8 cellular contexts compared by ENCODE assay signal in the genomic region with DNA sequence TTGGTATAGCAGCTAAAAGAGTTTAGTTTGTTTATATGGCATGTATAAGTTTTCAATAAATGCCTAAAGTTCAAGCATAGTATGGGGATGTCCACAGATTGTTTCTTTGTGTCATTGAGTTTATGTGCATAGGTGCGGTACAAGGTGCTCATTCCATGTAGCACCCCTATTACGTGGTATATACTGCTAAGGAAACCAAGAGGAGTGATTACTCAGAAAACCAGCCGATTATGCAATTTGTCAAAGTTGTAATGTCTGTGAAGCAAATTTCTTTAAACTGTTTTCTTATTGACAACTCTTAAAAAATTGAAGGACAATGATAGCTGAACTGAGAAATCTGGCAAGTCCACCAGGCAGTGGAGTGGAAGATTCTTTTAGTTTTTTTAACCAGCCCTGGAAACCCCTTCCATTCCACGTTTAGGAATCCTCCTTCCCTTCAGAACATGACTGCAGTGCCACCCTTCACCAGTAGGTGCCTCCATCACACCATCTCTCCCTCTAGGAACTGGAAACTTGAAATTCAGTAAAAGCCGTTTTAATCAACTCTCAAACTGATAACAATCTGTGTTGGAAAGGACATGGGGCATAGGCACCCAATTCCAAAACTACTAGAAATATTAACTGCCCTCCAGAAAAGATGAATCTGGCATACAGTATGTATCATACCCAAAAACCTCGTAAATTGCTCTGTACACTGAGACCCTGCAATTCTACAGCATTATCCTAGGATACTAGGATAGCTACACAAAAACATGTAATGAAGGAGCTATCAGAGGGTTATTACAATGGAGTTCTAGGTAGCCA. TPM values are rescaled to one million over a fixed set of nuclear protein-coding genes. Genes with fewer than 3 reads are reported as not detected.
DNase-seq lines count a peak whose midpoint lies in the region; TF ChIP-seq lines count a peak whose summit lies in the region.

No MANE protein-coding gene starts in this region.

- H3K4me3 ChIP-seq in AG10803 (ENCODE audit: low read length) (no peak overlapping the region), muscle layer of duodenum (ENCODE audit: low read depth in 1 of 2, low read length in 2 of 2) (no peak overlapping the region)

- TF ChIP-seq CTCF in AG10803 (conservative IDR thresholded peaks at IDR 0.05; ENCODE audit: low read length) (peak; percentile 100), endothelial cell (IDR thresholded peaks at IDR 0.05; ENCODE audit: unreplicated experiment) (peak; percentile 97)

- peak overlapping the region; percentile 71 for H3K27ac ChIP-seq in muscle layer of duodenum (ENCODE audit: low read length)

- H3K36me3 Mint-ChIP-seq in endothelial cell (ENCODE audit: low read depth, unreplicated experiment), result no peaks in the 10 kb centered on the region

- no peaks in the 10 kb centered on the region for H3K9me3 Mint-ChIP-seq in endothelial cell (ENCODE audit: unreplicated experiment)

- H3K4me3 Mint-ChIP-seq in endothelial cell (ENCODE audit: unreplicated experiment), result no peak overlapping the region

- H3K36me3 ChIP-seq in muscle layer of duodenum (ENCODE audit: control insufficient read depth in 1 of 2, insufficient read depth in 2 of 2, low read length in 2 of 2), result peaks cover 0 to 5% of the 10 kb centered on the region in 2 donors

- no peaks in the 10 kb centered on the region for H3K27me3 Mint-ChIP-seq in endothelial cell (ENCODE audit: unreplicated experiment)

- peaks cover 45% of the 10 kb centered on the region for H3K4me1 Mint-ChIP-seq in endothelial cell (ENCODE audit: unreplicated experiment)

- no peaks in the 10 kb centered on the region for H3K27me3 ChIP-seq in muscle layer of duodenum (ENCODE audit: low read depth, low read length)

- peak overlapping the region; percentile 38 for H3K27ac Mint-ChIP-seq in endothelial cell (ENCODE audit: unreplicated experiment)

- no peaks in the 10 kb centered on the region for H3K9me3 ChIP-seq in muscle layer of duodenum (ENCODE audit: control insufficient read depth in 1 of 2, low read length in 2 of 2)

- peak; percentile 62 for DNase-seq in AG10803 (ENCODE audit: low read depth)
- peak; percentile 31 for DNase-seq in GOT3 (lab: John Stamatoyannopoulos, UW)
- peak; percentile 50 for DNase-seq in NCI-H82 treated with DMSO at 0.1 percent for 48 hours (lab: John Stamatoyannopoulos, UW; ENCODE audit: unreplicated experiment)
- DNase-seq in activated CD8-positive, alpha-beta memory T cell treated with anti-CD3 and anti-CD28 coated beads for 48 hours (ENCODE audit: low read depth in 2 of 3, low spot score in 2 of 3), result peak in 2 of 3 experiments; percentile 27 to 30
- peak; percentile 76 for DNase-seq in endothelial cell (ENCODE audit: low spot score)
- peak; percentile 84 for DNase-seq in stimulated activated CD8-positive, alpha-beta memory T cell treated with anti-CD3 and anti-CD28 coated beads, Interleukin-4, amount 100 ng/mL, for 48 hours
- DNase-seq in COR-L47 (lab: John Stamatoyannopoulos, UW), result no peak

- peaks cover 12 to 21% of the 10 kb centered on the region in 2 donors for H3K4me1 ChIP-seq in muscle layer of duodenum (ENCODE audit: control insufficient read depth in 1 of 2, insufficient read depth in 2 of 2, low read length in 2 of 2)

RNA-seq across cellular contexts. Expression of a gene that starts 43.5 kb away (rescaled TPM):
- total RNA-seq in endothelial cell (ENCODE audit: unreplicated experiment), result 2.4 TPM

RNA-seq across cellular contexts. Expression of a gene that starts 43.5 kb away (rescaled TPM):
- total RNA-seq in endothelial cell (ENCODE audit: unreplicated experiment), result 7.1 TPM

RNA-seq across cellular contexts. Expression of a gene that starts 50.4 kb away (rescaled TPM):
- 17.2 TPM for total RNA-seq in endothelial cell (ENCODE audit: unreplicated experiment)

RNA-seq across cellular contexts. Expression of a gene that starts 50.8 kb away (rescaled TPM):
- total RNA-seq in endothelial cell (ENCODE audit: unreplicated experiment), result 14.0 TPM
